Comparison of ENCODE assay signal across 3 cellular contexts in the genomic region with DNA sequence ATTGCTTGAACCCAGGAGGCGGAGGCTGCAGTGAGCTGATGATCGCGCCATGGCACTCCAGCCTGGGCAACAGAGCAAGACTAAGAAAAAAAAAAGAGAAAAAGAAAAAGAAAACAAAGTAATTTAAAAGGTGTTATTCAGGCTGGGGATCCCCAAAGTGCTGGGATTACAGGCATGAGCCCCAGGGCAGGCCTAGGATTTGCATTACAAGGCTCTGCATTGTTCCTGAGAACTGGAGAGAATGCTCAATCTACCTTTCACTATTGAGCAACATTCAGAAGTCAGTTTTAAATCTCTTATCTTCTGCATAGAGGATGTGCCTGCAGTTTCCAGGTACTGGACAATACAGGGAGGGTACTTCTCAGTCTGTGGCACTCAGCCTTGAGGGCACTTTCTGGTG. TPM values are rescaled to one million over a fixed set of nuclear protein-coding genes. Genes with fewer than 3 reads are reported as not detected.
"Had no signal": no experiment of that assay in that cellular context is flagged by ENCODE, and none has a peak within 500 bp of the region (broad histone marks: within the 10 kb centered on the region; RNA-seq: fewer than 3 reads in every experiment).

No MANE protein-coding gene starts in this region.

RNA-seq across cellular contexts. Expression of a gene that starts 37.0 kb away (rescaled TPM):
- total RNA-seq: HFFc6, HT1080 had no signal
- polyA plus RNA-seq: IgD-negative memory B cell had no signal
